8 cellular contexts compared by ENCODE assay signal in genomic region chr11:93330446-93330984, GRCh38. TPM values are rescaled to one million over a fixed set of nuclear protein-coding genes. Genes with fewer than 3 reads are reported as not detected.
DNase-seq lines count a peak whose midpoint lies in the region; ATAC-seq and TF ChIP-seq lines count a peak whose summit lies in the region.

A gene with protein sequence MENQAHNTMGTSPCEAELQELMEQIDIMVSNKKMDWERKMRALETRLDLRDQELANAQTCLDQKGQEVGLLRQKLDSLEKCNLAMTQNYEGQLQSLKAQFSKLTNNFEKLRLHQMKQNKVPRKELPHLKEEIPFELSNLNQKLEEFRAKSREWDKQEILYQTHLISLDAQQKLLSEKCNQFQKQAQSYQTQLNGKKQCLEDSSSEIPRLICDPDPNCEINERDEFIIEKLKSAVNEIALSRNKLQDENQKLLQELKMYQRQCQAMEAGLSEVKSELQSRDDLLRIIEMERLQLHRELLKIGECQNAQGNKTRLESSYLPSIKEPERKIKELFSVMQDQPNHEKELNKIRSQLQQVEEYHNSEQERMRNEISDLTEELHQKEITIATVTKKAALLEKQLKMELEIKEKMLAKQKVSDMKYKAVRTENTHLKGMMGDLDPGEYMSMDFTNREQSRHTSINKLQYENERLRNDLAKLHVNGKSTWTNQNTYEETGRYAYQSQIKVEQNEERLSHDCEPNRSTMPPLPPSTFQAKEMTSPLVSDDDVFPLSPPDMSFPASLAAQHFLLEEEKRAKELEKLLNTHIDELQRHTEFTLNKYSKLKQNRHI (plus strand): TSS chr11:93330742. CDS start chr11:93332260, 1,518 bp downstream.

- H3K4me3 ChIP-seq in prostate gland: peak within 1 kb of the TSS; percentile 24 to 38

- H3K27ac ChIP-seq in prostate gland: peak within 1 kb of the TSS in 1 of 2 donors; percentile 28

- H3K4me3 Mint-ChIP-seq in HFFc6: no peak within 1 kb of the TSS

- no peaks in the 10 kb centered on the region for H3K27me3 ChIP-seq in prostate gland (replicated peaks; ENCODE audit: insufficient read depth)

- peak; percentile 68 for ATAC-seq in HG03565 (IDR thresholded peaks at IDR 0.05; ENCODE audit: unreplicated experiment)

- TF ChIP-seq CTCF in prostate gland (IDR thresholded peaks at IDR 0.05) (no peak), HFFc6 (IDR thresholded peaks at IDR 0.05) (no peak)

- intact Hi-C loops in cardiac septum (cut with DNase I) (no loop called here), prostate gland (cut with DNase I) (no loop called here)

- WGBS in prostate gland: 11% methylated on average over 52 of the region's 73 CpGs

- H3K27ac Mint-ChIP-seq in HFFc6: no peak within 1 kb of the TSS

- TF ChIP-seq POLR2A in prostate gland (IDR thresholded peaks at IDR 0.05): no peak

- H3K36me3 ChIP-seq in prostate gland: no peaks in the 10 kb centered on the region

- H3K27me3 Mint-ChIP-seq in HFFc6 (ENCODE audit: insufficient read depth): peaks cover 6% of the 10 kb centered on the region; the same call in 1 of the 2 replicates

- no peaks in the 10 kb centered on the region for H3K9me3 ChIP-seq in prostate gland

- peak; percentile 89 for DNase-seq in DMS53 treated with DMSO at 0.1 percent for 48 hours (lab: John Stamatoyannopoulos, UW; ENCODE audit: unreplicated experiment)
- DNase-seq in activated T-cell treated with anti-CD3 and anti-CD28 coated beads, Interleukin-2, amount 50 U/mL, for 48 hours: peak; percentile 35 to 45
- DNase-seq in cardiac septum (ENCODE audit: low spot score): peak; percentile 73
- DNase-seq in prostate gland (ENCODE audit: low spot score): peak; percentile 50
- no peak for DNase-seq in HT-29 (ENCODE audit: low spot score)
- no peak for DNase-seq in HFFc6
- DNase-seq in NK-92 (lab: John Stamatoyannopoulos, UW; ENCODE audit: unreplicated experiment): no peak

- 0 out of 2 replicates have a peak, but pooled peaks cover 3% of the 10 kb centered on the region for H3K36me3 Mint-ChIP-seq in HFFc6 (ENCODE audit: low read depth)

- H3K4me1 Mint-ChIP-seq in HFFc6 (ENCODE audit: low read depth): no peaks in the 10 kb centered on the region

- peaks cover 10% of the 10 kb centered on the region; the same call in 1 of the 2 replicates for H3K9me3 Mint-ChIP-seq in HFFc6

- H3K4me1 ChIP-seq in prostate gland (replicated peaks): no peaks in the 10 kb centered on the region

RNA-seq across cellular contexts. Expression of the gene that starts here (rescaled TPM):
- total RNA-seq in cardiac septum (not detected), prostate gland (1 to 10 TPM; 1.2 to 3.2 TPM)
- total RNA-seq in HT-29 (2014; rRNA removed; shearing (Covaris generic)): not detected in 2 replicates
- not detected for total RNA-seq in HFFc6 (2021; fragmentation: NEBNext Ultra II Directional; extraction: Animal tissue kit (Norgen Biotek cat#: 25700))

Comparison
In these comparisons a context has a peak if more than half of its experiments do, and no peak if none do; other contexts are left out.
1. Peak in DNase-seq in cardiac septum; RNA of the gene not detected or under 1 TPM.
2. DNase-seq: peak in DMS53 treated with DMSO at 0.1 percent for 48 hours (single experiment), activated T-cell treated with anti-CD3 and anti-CD28 coated beads, Interleukin-2, amount 50 U/mL, for 48 hours (2 of 2) and prostate gland (single experiment); none in HT-29 (single experiment), HFFc6 (single experiment) and NK-92 (single experiment).